In the genomic region with DNA sequence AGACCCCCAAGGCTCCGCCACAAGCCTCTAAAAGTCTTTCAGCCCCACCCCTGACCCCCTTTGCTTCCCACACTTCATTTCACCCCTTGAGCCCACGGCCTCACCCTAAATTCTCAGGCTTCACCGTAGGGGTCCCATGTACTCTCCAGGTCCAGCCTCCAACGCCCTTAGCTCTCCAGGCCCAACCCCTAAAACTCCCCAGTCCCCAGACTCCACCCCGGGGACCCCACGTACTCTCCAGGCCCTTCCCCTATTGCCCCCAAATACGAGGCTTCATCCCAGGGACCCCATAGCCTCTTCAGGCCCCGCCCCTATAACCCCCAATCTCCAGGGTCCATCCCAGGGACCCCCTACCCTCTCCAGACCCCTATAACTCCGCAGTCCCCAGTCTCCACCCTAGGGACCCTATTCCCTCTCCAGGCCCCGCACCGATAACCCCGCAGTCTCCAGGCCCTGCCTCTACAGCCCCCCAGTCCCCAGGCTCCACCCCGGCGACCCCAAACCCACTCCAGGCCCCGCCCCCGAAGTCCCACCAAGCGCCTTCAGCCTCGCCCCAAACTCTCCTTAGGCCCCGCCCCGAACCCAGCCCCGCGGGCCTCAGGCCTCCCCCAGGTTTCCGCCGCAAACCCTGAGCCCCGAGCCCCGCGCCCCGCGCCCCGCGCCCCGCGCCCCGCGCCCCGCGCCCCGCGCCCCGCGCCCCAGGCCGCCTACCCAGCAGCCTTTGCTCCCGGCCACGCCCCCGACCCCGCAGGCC, we compare ENCODE assay signal across 9 cellular contexts. TPM values are rescaled to one million over a fixed set of nuclear protein-coding genes. Genes with fewer than 3 reads are reported as not detected.
DNase-seq lines count a peak whose midpoint lies in the region; ATAC-seq and TF ChIP-seq lines count a peak whose summit lies in the region.
"Had no signal": no experiment of that assay in that cellular context is flagged by ENCODE, and none has a peak within 500 bp of the region (broad histone marks: within the 10 kb centered on the region; RNA-seq: fewer than 3 reads in every experiment).

No MANE protein-coding gene starts in this region.

- peaks cover 4 to 6% of the 10 kb centered on the region in 2 donors for H3K4me1 ChIP-seq in ascending aorta
- peaks cover 5 to 31% (median 15%) of the 10 kb centered on the region in 4 donors for H3K4me1 ChIP-seq in stomach

- H3K9me3 ChIP-seq in ascending aorta (no peaks in the 10 kb centered on the region), stomach (no peaks in the 10 kb centered on the region)

- H3K27me3 Mint-ChIP-seq in activated naive CD4-positive, alpha-beta T cell treated with anti-CD3 and anti-CD28 coated beads, Interleukin-2, amount 50 U/mL, for 24 hours: no peaks in the 10 kb centered on the region

- no peak for TF ChIP-seq EP300 in stomach (IDR thresholded peaks at IDR 0.05)

- H3K27me3 ChIP-seq in ascending aorta (no peaks in the 10 kb centered on the region), stomach (no peaks in the 10 kb centered on the region)

- 2 to 7% (median 4%) methylated on average over 15 to 43 of the region's 46 CpGs for WGBS in stomach, 5 donors

- no peaks in the 10 kb centered on the region for H3K9me3 Mint-ChIP-seq in activated naive CD4-positive, alpha-beta T cell treated with anti-CD3 and anti-CD28 coated beads, Interleukin-2, amount 50 U/mL, for 24 hours

- H3K27ac ChIP-seq in ascending aorta (peak overlapping the region; percentile 82 to 87), stomach (peak overlapping the region; percentile 89 to 98 (median 91))

- H3K36me3 ChIP-seq in ascending aorta (peaks cover 16 to 19% of the 10 kb centered on the region in 2 donors), stomach (peaks cover 9 to 53% (median 47%) of the 10 kb centered on the region in 4 donors)

- peaks cover 30% of the 10 kb centered on the region for H3K4me1 Mint-ChIP-seq in activated naive CD4-positive, alpha-beta T cell treated with anti-CD3 and anti-CD28 coated beads, Interleukin-2, amount 50 U/mL, for 24 hours

- H3K36me3 Mint-ChIP-seq in activated naive CD4-positive, alpha-beta T cell treated with anti-CD3 and anti-CD28 coated beads, Interleukin-2, amount 50 U/mL, for 24 hours: no peaks in the 10 kb centered on the region

- peak overlapping the region; percentile 75 to 99 for H3K4me3 ChIP-seq in ascending aorta
- peak overlapping the region; percentile 68 to 97 (median 83) for H3K4me3 ChIP-seq in stomach

- TF ChIP-seq POLR2A in stomach (IDR thresholded peaks at IDR 0.05): no peak

- DNase-seq in activated naive CD4-positive, alpha-beta T cell treated with anti-CD3 and anti-CD28 coated beads, Interleukin-2, amount 50 U/mL, for 16 hours: no peak
- DNase-seq in ascending aorta (ENCODE audit: low spot score in 2 of 2) (no peak), iPS-NIHi11 (ENCODE audit: low spot score) (peak; percentile 81), stomach (no peak), SHP77 (lab: John Stamatoyannopoulos, UW) (no peak), NCI-H2107 treated with DMSO at 0.1 percent for 48 hours (lab: John Stamatoyannopoulos, UW; ENCODE audit: unreplicated experiment) (no peak)

- ATAC-seq in HG03439 (IDR thresholded peaks at IDR 0.05; ENCODE audit: unreplicated experiment): peak; percentile 9

- peak overlapping the region; percentile 84 for H3K4me3 Mint-ChIP-seq in activated naive CD4-positive, alpha-beta T cell treated with anti-CD3 and anti-CD28 coated beads, Interleukin-2, amount 50 U/mL, for 24 hours

- intact Hi-C loops in ascending aorta (cut with DNase I): loop anchor here (2.0 kb wide), 1 partner anchor 24 kb away; no protein-coding TSS in a partner anchor
- intact Hi-C loops in stomach (cut with DNase I; ENCODE audit: low total_unique reads): no loop called here

- peak overlapping the region; percentile 55 for H3K27ac Mint-ChIP-seq in activated naive CD4-positive, alpha-beta T cell treated with anti-CD3 and anti-CD28 coated beads, Interleukin-2, amount 50 U/mL, for 24 hours

- no peak for TF ChIP-seq CTCF in ascending aorta (IDR thresholded peaks at IDR 0.05)
- no peak for TF ChIP-seq CTCF in stomach (IDR thresholded peaks at IDR 0.05)

RNA-seq across cellular contexts. Expression of gene MED16, which starts 0.6 kb away (rescaled TPM):
- 73.2 TPM for total RNA-seq in ascending aorta
- total RNA-seq in stomach: 100 to 1,000 TPM in 2 of 5 donors, 10 to 100 TPM in 3; 16.7 to 126 (median 82.1) TPM
- 10 to 100 TPM; 49.0 to 74.0 (median 54.7) TPM for polyA plus RNA-seq in stomach

RNA-seq across cellular contexts. Expression of gene RNU6-9, which starts 0.9 kb away (rescaled TPM):
- total RNA-seq in ascending aorta (not detected), stomach (not detected)
- polyA plus RNA-seq in stomach: not detected
- total RNA-seq: renal cortical epithelial cell had no signal

RNA-seq across cellular contexts. Expression of gene R3HDM4, which starts 20.6 kb away (rescaled TPM):
- total RNA-seq in ascending aorta (81.5 TPM), stomach (10 to 100 TPM in 3 of 5 donors, 1 to 10 TPM in 2; 5.8 to 62.0 (median 29.7) TPM)
- 10 to 100 TPM; 47.1 to 63.8 (median 60.0) TPM for polyA plus RNA-seq in stomach

RNA-seq across cellular contexts. Expression of gene KISS1R, which starts 24.7 kb away (rescaled TPM):
- not detected for total RNA-seq in ascending aorta
- total RNA-seq in stomach: not detected
- not detected for polyA plus RNA-seq in stomach
- total RNA-seq: renal cortical epithelial cell had no signal

RNA-seq across cellular contexts. Expression of gene CFD, which starts 33.0 kb away (rescaled TPM):
- 1,680 TPM for total RNA-seq in ascending aorta
- total RNA-seq in stomach: 1,000 to 10,000 TPM in 1 of 5 donors, 100 to 1,000 TPM in 3, 10 to 100 TPM in 1; 36.6 to 1,275 (median 118) TPM
- 100 to 1,000 TPM in 2 of 3 donors, 10 to 100 TPM in 1; 48.7 to 204 (median 140) TPM for polyA plus RNA-seq in stomach
